1 cellular context compared by ENCODE assay signal in the genomic region with DNA sequence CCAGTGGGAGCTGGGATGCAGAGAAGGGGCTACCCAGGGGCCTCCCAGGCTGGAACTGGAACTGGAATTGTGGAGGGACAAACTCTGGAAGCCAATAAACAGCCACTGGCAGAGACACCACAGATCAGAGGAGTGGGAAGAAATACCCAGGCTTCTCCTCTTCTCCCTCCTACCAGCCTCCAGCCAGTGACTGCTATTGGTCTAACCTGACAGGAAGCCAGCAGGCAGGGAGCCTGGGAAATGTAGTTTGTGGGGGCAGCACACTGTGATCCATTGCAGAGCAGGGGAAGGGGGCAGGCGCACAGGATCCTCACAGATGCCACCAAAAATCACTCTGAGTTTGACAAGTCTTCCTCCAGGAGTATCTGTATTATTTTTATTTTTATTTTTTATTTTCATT.
TF ChIP-seq lines count a peak whose summit lies in the region.

No MANE protein-coding gene starts in this region.

TF ChIP-seq in K562, 482 proteins besides CTCF, POLR2A, EP300 and RAD21:
- TF ChIP-seq MBD2 (IDR thresholded peaks at IDR 0.05; ENCODE audit: borderline replicate concordance, low read depth) (peak; percentile 76; the same call in 1 of the 2 replicates), RCOR1 (IDR thresholded peaks at IDR 0.05; ENCODE audit: borderline replicate concordance in 1 of 2, low read depth in 2 of 2, low read length in 2 of 2) (no peak), RNF2 (IDR thresholded peaks at IDR 0.05) (no peak), ZNF696 (CRISPR knock-in tag; conservative IDR thresholded peaks at IDR 0.05) (no peak), ELF2 (CRISPR knock-in tag; IDR thresholded peaks at IDR 0.05) (no peak), FOS (IDR thresholded peaks at IDR 0.05; ENCODE audit: extremely low read depth, insufficient read length) (peak; percentile 61), SIX5 (IDR thresholded peaks at IDR 0.05; ENCODE audit: borderline replicate concordance in 1 of 2, insufficient read depth in 1 of 2, low read depth in 1 of 2, low read length in 2 of 2) (peak; percentile 76 to 84), ADNP (tag; IDR thresholded peaks at IDR 0.05) (no peak), ZC3H4 (CRISPR knock-in tag; IDR thresholded peaks at IDR 0.05; ENCODE audit: borderline replicate concordance) (no peak), SMARCA5 (IDR thresholded peaks at IDR 0.05) (no peak), MEIS2 (IDR thresholded peaks at IDR 0.05; ENCODE audit: partially characterized antibody) (no peak), NFYB (IDR thresholded peaks at IDR 0.05; ENCODE audit: extremely low read depth, insufficient read length) (peak; percentile 77), SPI1 (IDR thresholded peaks at IDR 0.05; ENCODE audit: borderline replicate concordance, low read depth, low read length) (0 out of 2 replicates have a peak, but pooled peaks have one; percentile 28), SP2 (IDR thresholded peaks at IDR 0.05; ENCODE audit: extremely low read depth, low read depth, low read length, poor library complexity, severe bottlenecking) (peak; percentile 48), HCFC1 (IDR thresholded peaks at IDR 0.05; ENCODE audit: low read depth, low read length) (peak; percentile 93), ZNF143 (CRISPR knock-in tag; IDR thresholded peaks at IDR 0.05) (peak; percentile 81), NFE2 (IDR thresholded peaks at IDR 0.05; ENCODE audit: low read depth) (no peak), GABPB1 (CRISPR knock-in tag; IDR thresholded peaks at IDR 0.05) (peak; percentile 95), LARP7 (IDR thresholded peaks at IDR 0.05) (no peak), PCBP2 (IDR thresholded peaks at IDR 0.05; ENCODE audit: low read depth, low read length, poor library complexity, severe bottlenecking) (no peak), GABPA (tag; conservative IDR thresholded peaks at IDR 0.05; ENCODE audit: low read depth) (peak; percentile 91), HNRNPH1 (optimal IDR thresholded peaks at IDR 0.05; ENCODE audit: low read depth, low read length) (no peak), ZNF324 (CRISPR knock-in tag; IDR thresholded peaks at IDR 0.05) (no peak), PHF21A (IDR thresholded peaks at IDR 0.05; ENCODE audit: borderline replicate concordance, low read depth) (no peak), CCAR2 (IDR thresholded peaks at IDR 0.05; ENCODE audit: low read depth, low read length) (no peak), MTA2 (IDR thresholded peaks at IDR 0.05; ENCODE audit: low read depth) (no peak), ATF1 (CRISPR knock-in tag; IDR thresholded peaks at IDR 0.05) (no peak), ATF1 (tag; IDR thresholded peaks at IDR 0.05) (no peak), HSF4 (CRISPR knock-in tag; IDR thresholded peaks at IDR 0.05; ENCODE audit: borderline replicate concordance) (no peak), BRCA1 (IDR thresholded peaks at IDR 0.05) (no peak), BRCA1 (CRISPR knock-in tag; IDR thresholded peaks at IDR 0.05) (no peak)
- TF ChIP-seq, protein P1, sequence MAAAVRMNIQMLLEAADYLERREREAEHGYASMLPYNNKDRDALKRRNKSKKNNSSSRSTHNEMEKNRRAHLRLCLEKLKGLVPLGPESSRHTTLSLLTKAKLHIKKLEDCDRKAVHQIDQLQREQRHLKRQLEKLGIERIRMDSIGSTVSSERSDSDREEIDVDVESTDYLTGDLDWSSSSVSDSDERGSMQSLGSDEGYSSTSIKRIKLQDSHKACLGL (CRISPR knock-in tag; IDR thresholded peaks at IDR 0.05; ENCODE audit: borderline replicate concordance, poor library complexity, severe bottlenecking) = no peak
- TF ChIP-seq, protein P2, sequence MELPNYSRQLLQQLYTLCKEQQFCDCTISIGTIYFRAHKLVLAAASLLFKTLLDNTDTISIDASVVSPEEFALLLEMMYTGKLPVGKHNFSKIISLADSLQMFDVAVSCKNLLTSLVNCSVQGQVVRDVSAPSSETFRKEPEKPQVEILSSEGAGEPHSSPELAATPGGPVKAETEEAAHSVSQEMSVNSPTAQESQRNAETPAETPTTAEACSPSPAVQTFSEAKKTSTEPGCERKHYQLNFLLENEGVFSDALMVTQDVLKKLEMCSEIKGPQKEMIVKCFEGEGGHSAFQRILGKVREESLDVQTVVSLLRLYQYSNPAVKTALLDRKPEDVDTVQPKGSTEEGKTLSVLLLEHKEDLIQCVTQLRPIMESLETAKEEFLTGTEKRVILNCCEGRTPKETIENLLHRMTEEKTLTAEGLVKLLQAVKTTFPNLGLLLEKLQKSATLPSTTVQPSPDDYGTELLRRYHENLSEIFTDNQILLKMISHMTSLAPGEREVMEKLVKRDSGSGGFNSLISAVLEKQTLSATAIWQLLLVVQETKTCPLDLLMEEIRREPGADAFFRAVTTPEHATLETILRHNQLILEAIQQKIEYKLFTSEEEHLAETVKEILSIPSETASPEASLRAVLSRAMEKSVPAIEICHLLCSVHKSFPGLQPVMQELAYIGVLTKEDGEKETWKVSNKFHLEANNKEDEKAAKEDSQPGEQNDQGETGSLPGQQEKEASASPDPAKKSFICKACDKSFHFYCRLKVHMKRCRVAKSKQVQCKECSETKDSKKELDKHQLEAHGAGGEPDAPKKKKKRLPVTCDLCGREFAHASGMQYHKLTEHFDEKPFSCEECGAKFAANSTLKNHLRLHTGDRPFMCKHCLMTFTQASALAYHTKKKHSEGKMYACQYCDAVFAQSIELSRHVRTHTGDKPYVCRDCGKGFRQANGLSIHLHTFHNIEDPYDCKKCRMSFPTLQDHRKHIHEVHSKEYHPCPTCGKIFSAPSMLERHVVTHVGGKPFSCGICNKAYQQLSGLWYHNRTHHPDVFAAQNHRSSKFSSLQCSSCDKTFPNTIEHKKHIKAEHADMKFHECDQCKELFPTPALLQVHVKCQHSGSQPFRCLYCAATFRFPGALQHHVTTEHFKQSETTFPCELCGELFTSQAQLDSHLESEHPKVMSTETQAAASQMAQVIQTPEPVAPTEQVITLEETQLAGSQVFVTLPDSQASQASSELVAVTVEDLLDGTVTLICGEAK (IDR thresholded peaks at IDR 0.05) = peak; percentile 88
- TF ChIP-seq, protein P2 (CRISPR knock-in tag; IDR thresholded peaks at IDR 0.05) = no peak
- TF ChIP-seq, protein P3, sequence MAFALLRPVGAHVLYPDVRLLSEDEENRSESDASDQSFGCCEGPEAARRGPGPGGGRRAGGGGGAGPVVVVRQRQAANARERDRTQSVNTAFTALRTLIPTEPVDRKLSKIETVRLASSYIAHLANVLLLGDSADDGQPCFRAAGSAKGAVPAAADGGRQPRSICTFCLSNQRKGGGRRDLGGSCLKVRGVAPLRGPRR (CRISPR knock-in tag; IDR thresholded peaks at IDR 0.05) = no peak
- TF ChIP-seq, protein P4, sequence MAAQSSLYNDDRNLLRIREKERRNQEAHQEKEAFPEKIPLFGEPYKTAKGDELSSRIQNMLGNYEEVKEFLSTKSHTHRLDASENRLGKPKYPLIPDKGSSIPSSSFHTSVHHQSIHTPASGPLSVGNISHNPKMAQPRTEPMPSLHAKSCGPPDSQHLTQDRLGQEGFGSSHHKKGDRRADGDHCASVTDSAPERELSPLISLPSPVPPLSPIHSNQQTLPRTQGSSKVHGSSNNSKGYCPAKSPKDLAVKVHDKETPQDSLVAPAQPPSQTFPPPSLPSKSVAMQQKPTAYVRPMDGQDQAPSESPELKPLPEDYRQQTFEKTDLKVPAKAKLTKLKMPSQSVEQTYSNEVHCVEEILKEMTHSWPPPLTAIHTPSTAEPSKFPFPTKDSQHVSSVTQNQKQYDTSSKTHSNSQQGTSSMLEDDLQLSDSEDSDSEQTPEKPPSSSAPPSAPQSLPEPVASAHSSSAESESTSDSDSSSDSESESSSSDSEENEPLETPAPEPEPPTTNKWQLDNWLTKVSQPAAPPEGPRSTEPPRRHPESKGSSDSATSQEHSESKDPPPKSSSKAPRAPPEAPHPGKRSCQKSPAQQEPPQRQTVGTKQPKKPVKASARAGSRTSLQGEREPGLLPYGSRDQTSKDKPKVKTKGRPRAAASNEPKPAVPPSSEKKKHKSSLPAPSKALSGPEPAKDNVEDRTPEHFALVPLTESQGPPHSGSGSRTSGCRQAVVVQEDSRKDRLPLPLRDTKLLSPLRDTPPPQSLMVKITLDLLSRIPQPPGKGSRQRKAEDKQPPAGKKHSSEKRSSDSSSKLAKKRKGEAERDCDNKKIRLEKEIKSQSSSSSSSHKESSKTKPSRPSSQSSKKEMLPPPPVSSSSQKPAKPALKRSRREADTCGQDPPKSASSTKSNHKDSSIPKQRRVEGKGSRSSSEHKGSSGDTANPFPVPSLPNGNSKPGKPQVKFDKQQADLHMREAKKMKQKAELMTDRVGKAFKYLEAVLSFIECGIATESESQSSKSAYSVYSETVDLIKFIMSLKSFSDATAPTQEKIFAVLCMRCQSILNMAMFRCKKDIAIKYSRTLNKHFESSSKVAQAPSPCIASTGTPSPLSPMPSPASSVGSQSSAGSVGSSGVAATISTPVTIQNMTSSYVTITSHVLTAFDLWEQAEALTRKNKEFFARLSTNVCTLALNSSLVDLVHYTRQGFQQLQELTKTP (IDR thresholded peaks at IDR 0.05; ENCODE audit: low read depth in 1 of 2, partially characterized antibody in 2 of 2) = peak in 1 of 2 experiments; percentile 91
- TF ChIP-seq, protein P5, sequence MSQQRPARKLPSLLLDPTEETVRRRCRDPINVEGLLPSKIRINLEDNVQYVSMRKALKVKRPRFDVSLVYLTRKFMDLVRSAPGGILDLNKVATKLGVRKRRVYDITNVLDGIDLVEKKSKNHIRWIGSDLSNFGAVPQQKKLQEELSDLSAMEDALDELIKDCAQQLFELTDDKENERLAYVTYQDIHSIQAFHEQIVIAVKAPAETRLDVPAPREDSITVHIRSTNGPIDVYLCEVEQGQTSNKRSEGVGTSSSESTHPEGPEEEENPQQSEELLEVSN (IDR thresholded peaks at IDR 0.05; ENCODE audit: borderline replicate concordance in 1 of 2, extremely low read depth in 1 of 2, insufficient read depth in 1 of 2, insufficient read length in 1 of 2, low read depth in 1 of 2, low read length in 1 of 2, poor library complexity in 1 of 2, severe bottlenecking in 1 of 2) = no peak
- TF ChIP-seq, protein P6, sequence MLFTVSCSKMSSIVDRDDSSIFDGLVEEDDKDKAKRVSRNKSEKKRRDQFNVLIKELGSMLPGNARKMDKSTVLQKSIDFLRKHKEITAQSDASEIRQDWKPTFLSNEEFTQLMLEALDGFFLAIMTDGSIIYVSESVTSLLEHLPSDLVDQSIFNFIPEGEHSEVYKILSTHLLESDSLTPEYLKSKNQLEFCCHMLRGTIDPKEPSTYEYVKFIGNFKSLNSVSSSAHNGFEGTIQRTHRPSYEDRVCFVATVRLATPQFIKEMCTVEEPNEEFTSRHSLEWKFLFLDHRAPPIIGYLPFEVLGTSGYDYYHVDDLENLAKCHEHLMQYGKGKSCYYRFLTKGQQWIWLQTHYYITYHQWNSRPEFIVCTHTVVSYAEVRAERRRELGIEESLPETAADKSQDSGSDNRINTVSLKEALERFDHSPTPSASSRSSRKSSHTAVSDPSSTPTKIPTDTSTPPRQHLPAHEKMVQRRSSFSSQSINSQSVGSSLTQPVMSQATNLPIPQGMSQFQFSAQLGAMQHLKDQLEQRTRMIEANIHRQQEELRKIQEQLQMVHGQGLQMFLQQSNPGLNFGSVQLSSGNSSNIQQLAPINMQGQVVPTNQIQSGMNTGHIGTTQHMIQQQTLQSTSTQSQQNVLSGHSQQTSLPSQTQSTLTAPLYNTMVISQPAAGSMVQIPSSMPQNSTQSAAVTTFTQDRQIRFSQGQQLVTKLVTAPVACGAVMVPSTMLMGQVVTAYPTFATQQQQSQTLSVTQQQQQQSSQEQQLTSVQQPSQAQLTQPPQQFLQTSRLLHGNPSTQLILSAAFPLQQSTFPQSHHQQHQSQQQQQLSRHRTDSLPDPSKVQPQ (CRISPR knock-in tag; IDR thresholded peaks at IDR 0.05; ENCODE audit: borderline replicate concordance) = no peak
- TF ChIP-seq, protein P7, sequence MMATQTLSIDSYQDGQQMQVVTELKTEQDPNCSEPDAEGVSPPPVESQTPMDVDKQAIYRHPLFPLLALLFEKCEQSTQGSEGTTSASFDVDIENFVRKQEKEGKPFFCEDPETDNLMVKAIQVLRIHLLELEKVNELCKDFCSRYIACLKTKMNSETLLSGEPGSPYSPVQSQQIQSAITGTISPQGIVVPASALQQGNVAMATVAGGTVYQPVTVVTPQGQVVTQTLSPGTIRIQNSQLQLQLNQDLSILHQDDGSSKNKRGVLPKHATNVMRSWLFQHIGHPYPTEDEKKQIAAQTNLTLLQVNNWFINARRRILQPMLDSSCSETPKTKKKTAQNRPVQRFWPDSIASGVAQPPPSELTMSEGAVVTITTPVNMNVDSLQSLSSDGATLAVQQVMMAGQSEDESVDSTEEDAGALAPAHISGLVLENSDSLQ (IDR thresholded peaks at IDR 0.05) = no peak
- TF ChIP-seq, protein P8, sequence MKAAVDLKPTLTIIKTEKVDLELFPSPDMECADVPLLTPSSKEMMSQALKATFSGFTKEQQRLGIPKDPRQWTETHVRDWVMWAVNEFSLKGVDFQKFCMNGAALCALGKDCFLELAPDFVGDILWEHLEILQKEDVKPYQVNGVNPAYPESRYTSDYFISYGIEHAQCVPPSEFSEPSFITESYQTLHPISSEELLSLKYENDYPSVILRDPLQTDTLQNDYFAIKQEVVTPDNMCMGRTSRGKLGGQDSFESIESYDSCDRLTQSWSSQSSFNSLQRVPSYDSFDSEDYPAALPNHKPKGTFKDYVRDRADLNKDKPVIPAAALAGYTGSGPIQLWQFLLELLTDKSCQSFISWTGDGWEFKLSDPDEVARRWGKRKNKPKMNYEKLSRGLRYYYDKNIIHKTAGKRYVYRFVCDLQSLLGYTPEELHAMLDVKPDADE (conservative IDR thresholded peaks at IDR 0.05; ENCODE audit: control insufficient read depth, low read depth, low read length) = 0 out of 2 replicates have a peak, but pooled peaks have one; percentile 46
